24 cellular contexts compared by ENCODE assay signal in the genomic region with DNA sequence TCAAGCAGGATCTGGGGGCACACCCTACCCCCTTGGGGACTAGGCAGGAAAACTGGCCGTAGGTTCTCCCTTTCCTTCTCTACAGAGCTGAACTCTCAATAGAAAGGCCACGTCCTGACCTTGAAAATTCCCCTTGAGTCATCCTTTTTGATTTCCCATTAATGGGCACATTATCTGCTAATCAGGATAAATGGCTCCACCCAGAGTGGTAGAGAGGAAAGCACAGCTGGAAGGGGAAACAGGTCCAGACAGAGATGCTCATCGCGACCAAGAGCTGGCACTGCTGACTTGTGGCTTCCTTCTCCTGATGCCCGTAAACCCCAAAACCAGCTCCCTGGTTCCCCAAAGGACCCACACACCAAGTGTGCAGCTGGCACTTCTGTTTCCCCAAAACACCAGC.
DNase-seq lines count a peak whose midpoint lies in the region; ATAC-seq and TF ChIP-seq lines count a peak whose summit lies in the region.
"Had no signal": no experiment of that assay in that cellular context is flagged by ENCODE, and none has a peak within 500 bp of the region (broad histone marks: within the 10 kb centered on the region; RNA-seq: fewer than 3 reads in every experiment).

No MANE protein-coding gene starts in this region.

- H3K56ac ChIP-seq in IMR-90 (ENCODE audit: extremely low read depth, insufficient read depth, low read length): no peak overlapping the region

- peak; percentile 30 for DNase-seq in AG08395 (ENCODE audit: low spot score)
- DNase-seq in IMR-90: peak; percentile 30
- DNase-seq in chondrocyte (ENCODE audit: low spot score): no peak
- no peak for DNase-seq in lung (ENCODE audit: low spot score)
- no peak for DNase-seq in NCI-H510A (lab: John Stamatoyannopoulos, UW)
- no peak for DNase-seq in NCI-H345 treated with DMSO at 0.1 percent for 48 hours (lab: John Stamatoyannopoulos, UW; ENCODE audit: unreplicated experiment)
- no peak for DNase-seq in activated CD8-positive, alpha-beta memory T cell treated with anti-CD3 and anti-CD28 coated beads, Interleukin-2, amount 10 ng/mL, durations not matched to agents 7 days and 5 days
- no peak for DNase-seq in NCI-H2227 (lab: John Stamatoyannopoulos, UW; ENCODE audit: unreplicated experiment)
- DNase-seq: activated naive CD4-positive, alpha-beta T cell treated with anti-CD3 and anti-CD28 coated beads, Interleukin-2, amount 50 U/mL, for 16 hours; activated T-cell treated with anti-CD3 and anti-CD28 coated beads, Interleukin-2, amount 50 U/mL, for 48 hours; DMS79; Karpas-422; mesendoderm; natural killer cell; NCI-H1436; NCI-H2171 treated with DMSO at 0.1 percent for 48 hours; NCI-H774; PC-9; psoas muscle; stimulated activated CD8-positive, alpha-beta memory T cell treated with anti-CD3 and anti-CD28 coated beads, Interleukin-4, amount 100 ng/mL, for 48 hours; T1000 had no signal

- intact Hi-C loops in IMR-90 (cut with micrococcal nuclease): loop anchor here (10.0 kb wide), 3 partner anchors 315 to 845 kb away; no protein-coding TSS in a partner anchor

- H3K4me1 Mint-ChIP-seq in chondrocyte (ENCODE audit: low read depth): peaks cover 31% of the 10 kb centered on the region
- no peaks in the 10 kb centered on the region for H3K4me1 Mint-ChIP-seq in activated CD8-positive, alpha-beta memory T cell treated with anti-CD3 and anti-CD28 coated beads, Interleukin-2, amount 10 ng/mL, durations not matched to agents 7 days and 5 days

- H3K27ac ChIP-seq in IMR-90 (ENCODE audit: insufficient read depth, low read length) (no peak overlapping the region), lung (ENCODE audit: low read depth in 1 of 2, low read length in 1 of 2) (no peak overlapping the region)
- H3K27ac ChIP-seq: A549, coronary artery, PC-9, psoas muscle had no signal

- H3K9me3 Mint-ChIP-seq in chondrocyte (ENCODE audit: low read depth): no peaks in the 10 kb centered on the region
- no peaks in the 10 kb centered on the region for H3K9me3 Mint-ChIP-seq in activated CD8-positive, alpha-beta memory T cell treated with anti-CD3 and anti-CD28 coated beads, Interleukin-2, amount 10 ng/mL, durations not matched to agents 7 days and 5 days (ENCODE audit: low read depth)
- H3K9me3 Mint-ChIP-seq: GM23338, natural killer cell had no signal

- no peak overlapping the region for H2AK9ac ChIP-seq in IMR-90 (replicated peaks; ENCODE audit: low read depth, low read length, poor library complexity)

- H3K14ac ChIP-seq in IMR-90 (replicated peaks; ENCODE audit: low read depth, low read length): no peak overlapping the region; the same call in 1 of the 2 replicates

- H3K4me2 ChIP-seq in IMR-90 (ENCODE audit: low read depth, low read length): no peak overlapping the region
- H3K4me2 ChIP-seq: A549, GM23338, PC-9 had no signal

- POLR2A ChIA-PET in IMR-90 (lab: Charles Lee; ENCODE audit: unreplicated experiment): no interaction called here

- H3K27me3 ChIP-seq in IMR-90 (ENCODE audit: control insufficient read depth, insufficient read depth, low read length) (peaks cover 8% of the 10 kb centered on the region), lung (ENCODE audit: control insufficient read depth, insufficient read depth) (no peaks in the 10 kb centered on the region)

- peak overlapping the region; percentile 46 for H4K91ac ChIP-seq in IMR-90 (ENCODE audit: insufficient read depth, low read depth, low read length)

- no TSS peak for BruUV-seq in IMR-90 (replicated peaks; lab: Mats Ljungman, UMichigan)

- TF ChIP-seq CTCF in IMR-90 (conservative IDR thresholded peaks at IDR 0.05; ENCODE audit: low read depth, low read length): peak; percentile 41; the same call in 1 of the 2 replicates
- TF ChIP-seq CTCF in chondrocyte (IDR thresholded peaks at IDR 0.05): peak; percentile 56
- no peak for TF ChIP-seq CTCF in lung (IDR thresholded peaks at IDR 0.05; ENCODE audit: control extremely low read depth, extremely low read depth)

- peak overlapping the region; percentile 50; the same call in 1 of the 2 replicates for H2BK120ac ChIP-seq in IMR-90 (ENCODE audit: low read depth, low read length)

- H3K9ac ChIP-seq in IMR-90 (ENCODE audit: low read depth, low read length): no peak overlapping the region

- H3K18ac ChIP-seq in IMR-90 (ENCODE audit: low read depth, low read length): no peak overlapping the region

- 100% methylated on average over 2 of the region's 5 CpGs; no CpG with 5 or more reads in 1 of the 2 experiments for WGBS in IMR-90 (ENCODE audit: extremely low coverage in 2 of 2, insufficient read length in 1 of 2), 2 experiments
- WGBS in lung, 2 donors: 75 to 82% methylated on average over 5 of the region's 5 CpGs

- H2BK20ac ChIP-seq in IMR-90 (ENCODE audit: low read depth, low read length): peak overlapping the region; percentile 51

- no peaks in the 10 kb centered on the region for H4K20me1 ChIP-seq in IMR-90 (ENCODE audit: insufficient read depth, low read length)

- dilution Hi-C loops in IMR-90 (cut with HindIII; ENCODE audit: low sequenced_read_pairs, unreplicated experiment): no loop called here

- H4K5ac ChIP-seq in IMR-90 (ENCODE audit: low read depth, low read length): no peak overlapping the region

- H3K4me1 ChIP-seq in IMR-90 (ENCODE audit: control insufficient read depth, insufficient read depth, low read length) (no peaks in the 10 kb centered on the region), lung (ENCODE audit: control insufficient read depth in 2 of 2, insufficient read depth in 2 of 2, low read length in 2 of 2) (peaks cover 0 to 3% of the 10 kb centered on the region in 2 donors)
- H3K4me1 ChIP-seq: A549, psoas muscle had no signal

- no peak overlapping the region; the same call in 1 of the 2 replicates for H2AK5ac ChIP-seq in IMR-90 (ENCODE audit: low read depth, low read length)

- H3K4ac ChIP-seq in IMR-90 (ENCODE audit: low read depth, low read length): 0 out of 2 replicates have a peak overlapping the region, but pooled peaks have one; percentile 13

- no peaks in the 10 kb centered on the region for H3K9me3 ChIP-seq in IMR-90 (ENCODE audit: control insufficient read depth, insufficient read depth, low read length)
- no peaks in the 10 kb centered on the region for H3K9me3 ChIP-seq in lung (ENCODE audit: control insufficient read depth in 2 of 2, insufficient read depth in 1 of 2, low read length in 1 of 2)
- H3K9me3 ChIP-seq: A549, psoas muscle had no signal

- no peak overlapping the region for H3K4me3 Mint-ChIP-seq in chondrocyte (ENCODE audit: unreplicated experiment)
- no peak overlapping the region for H3K4me3 Mint-ChIP-seq in activated CD8-positive, alpha-beta memory T cell treated with anti-CD3 and anti-CD28 coated beads, Interleukin-2, amount 10 ng/mL, durations not matched to agents 7 days and 5 days
- H3K4me3 Mint-ChIP-seq: GM23338, natural killer cell had no signal

- H3K4me3 ChIP-seq in IMR-90 (ENCODE audit: insufficient read depth, low read depth, low read length): no peak overlapping the region
- no peak overlapping the region for H3K4me3 ChIP-seq in lung
- H3K4me3 ChIP-seq: A549, coronary artery, GM23338, PC-9, psoas muscle had no signal

- ATAC-seq in IMR-90 (ENCODE audit: low read depth) (no peak), lung (ENCODE audit: insufficient read depth, low FRiP score) (peak; percentile 48)
- no peak for ATAC-seq in activated CD8-positive, alpha-beta memory T cell treated with anti-CD3 and anti-CD28 coated beads, Interleukin-2, amount 10 ng/mL, durations not matched to agents 7 days and 5 days
- ATAC-seq: A549, GM23338, natural killer cell, psoas muscle had no signal

- H2AFZ ChIP-seq in IMR-90 (replicated peaks; ENCODE audit: low read length, poor library complexity): no peak overlapping the region
- H2AFZ ChIP-seq: GM23338, PC-9 had no signal

- in situ Hi-C loops in IMR-90 (cut with MboI; ENCODE audit: low sequenced_read_pairs): no loop called here

- no peak overlapping the region for H3K27ac Mint-ChIP-seq in chondrocyte (ENCODE audit: unreplicated experiment)
- H3K27ac Mint-ChIP-seq in activated CD8-positive, alpha-beta memory T cell treated with anti-CD3 and anti-CD28 coated beads, Interleukin-2, amount 10 ng/mL, durations not matched to agents 7 days and 5 days: no peak overlapping the region
- H3K27ac Mint-ChIP-seq: GM23338 had no signal

- no peaks in the 10 kb centered on the region for H3K27me3 Mint-ChIP-seq in chondrocyte (ENCODE audit: low read depth)
- H3K27me3 Mint-ChIP-seq in activated CD8-positive, alpha-beta memory T cell treated with anti-CD3 and anti-CD28 coated beads, Interleukin-2, amount 10 ng/mL, durations not matched to agents 7 days and 5 days: no peaks in the 10 kb centered on the region

- H4K8ac ChIP-seq in IMR-90 (ENCODE audit: low read depth in 2 of 2, low read length in 2 of 2): 0 out of 4 replicates have a peak overlapping the region, but pooled peaks of 1 of the 2 experiments have one; percentile 14

- no peaks in the 10 kb centered on the region for H3K79me1 ChIP-seq in IMR-90 (ENCODE audit: low read depth in 1 of 2, low read length in 2 of 2)

- H3K9me1 ChIP-seq in IMR-90 (ENCODE audit: insufficient read depth, low read length): no peaks in the 10 kb centered on the region

- no peaks in the 10 kb centered on the region for H3K36me3 Mint-ChIP-seq in chondrocyte (ENCODE audit: low read depth)
- no peaks in the 10 kb centered on the region for H3K36me3 Mint-ChIP-seq in activated CD8-positive, alpha-beta memory T cell treated with anti-CD3 and anti-CD28 coated beads, Interleukin-2, amount 10 ng/mL, durations not matched to agents 7 days and 5 days
- H3K36me3 Mint-ChIP-seq: natural killer cell had no signal

- no peak overlapping the region for H3K23ac ChIP-seq in IMR-90 (ENCODE audit: low read depth, low read length)

- no peaks in the 10 kb centered on the region for H3K36me3 ChIP-seq in IMR-90 (ENCODE audit: control insufficient read depth, insufficient read depth, low read length)
- H3K36me3 ChIP-seq in lung (ENCODE audit: control insufficient read depth in 2 of 2, insufficient read depth in 2 of 2, low read length in 2 of 2): no peaks in the 10 kb centered on the region

- peak; percentile 48 for TF ChIP-seq RAD21 in IMR-90 (IDR thresholded peaks at IDR 0.05; ENCODE audit: low read length)

- H2BK5ac ChIP-seq in IMR-90 (ENCODE audit: low read depth, low read length, poor library complexity, severe bottlenecking): no peak overlapping the region

- no peak overlapping the region for H2BK15ac ChIP-seq in IMR-90 (ENCODE audit: low read depth, low read length)

- CTCF ChIA-PET in IMR-90 (lab: Yijun Ruan, JAX): interaction anchor here (0.8 kb wide), 1 partner anchor 707 kb away, joined by 3 read pairs; no protein-coding TSS in a partner anchor
- CTCF ChIA-PET in activated CD8-positive, alpha-beta memory T cell treated with anti-CD3 and anti-CD28 coated beads, Interleukin-2, amount 10 ng/mL, durations not matched to agents 7 days and 5 days (lab: Charles Lee): no interaction called here

- no peak for TF ChIP-seq POLR2A in IMR-90 (IDR thresholded peaks at IDR 0.05; ENCODE audit: low read depth, low read length)

TF ChIP-seq in IMR-90, 13 proteins besides CTCF, POLR2A, EP300 and RAD21 (continues in another document):
- TF ChIP-seq FOS (IDR thresholded peaks at IDR 0.05; ENCODE audit: low read depth, low read length): no peak
- 0 out of 2 replicates have a peak, but pooled peaks have one; percentile 21 for TF ChIP-seq SMC3 (IDR thresholded peaks at IDR 0.05; ENCODE audit: low read depth, low read length)
- no peak for TF ChIP-seq NFE2L2 (IDR thresholded peaks at IDR 0.05; ENCODE audit: low read depth, low read length)
- no peak for TF ChIP-seq MAFK (IDR thresholded peaks at IDR 0.05; ENCODE audit: low read depth, low read length)

Comparison
In these comparisons a context has a peak if more than half of its experiments do, and no peak if none do; other contexts are left out.
1. DNase-seq: peak in AG08395 (single experiment) and IMR-90 (single experiment); none in chondrocyte (single experiment), lung (single experiment), NCI-H510A (single experiment), NCI-H345 treated with DMSO at 0.1 percent for 48 hours (single experiment), activated CD8-positive, alpha-beta memory T cell treated with anti-CD3 and anti-CD28 coated beads, Interleukin-2, amount 10 ng/mL, durations not matched to agents 7 days and 5 days (single experiment) and NCI-H2227 (single experiment).